In the genomic region with DNA sequence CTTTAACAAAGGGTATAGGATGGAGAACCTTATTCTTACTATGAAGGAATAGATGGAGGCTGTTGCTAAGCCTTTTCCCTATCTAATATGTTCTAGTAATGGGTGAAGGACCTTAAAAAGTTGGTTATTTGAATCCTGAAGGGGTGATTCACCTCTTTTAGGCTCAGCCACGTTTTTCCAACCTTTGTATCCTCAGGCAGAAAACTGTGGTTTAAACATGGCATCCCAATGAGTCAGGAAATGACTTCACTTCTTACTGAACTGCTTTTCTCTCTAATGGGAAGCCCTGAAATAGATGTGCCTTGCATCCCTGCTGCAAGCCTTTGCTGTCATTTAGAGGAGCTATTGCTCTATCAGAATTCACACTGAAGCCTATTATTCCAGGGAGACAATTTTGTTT, we compare ENCODE assay signal across 2 cellular contexts.
TF ChIP-seq lines count a peak whose summit lies in the region.

No MANE protein-coding gene starts in this region.

TF ChIP-seq in SK-N-SH, 30 proteins besides CTCF, POLR2A, EP300 and RAD21 (continued from another document):
- TF ChIP-seq, protein P1, sequence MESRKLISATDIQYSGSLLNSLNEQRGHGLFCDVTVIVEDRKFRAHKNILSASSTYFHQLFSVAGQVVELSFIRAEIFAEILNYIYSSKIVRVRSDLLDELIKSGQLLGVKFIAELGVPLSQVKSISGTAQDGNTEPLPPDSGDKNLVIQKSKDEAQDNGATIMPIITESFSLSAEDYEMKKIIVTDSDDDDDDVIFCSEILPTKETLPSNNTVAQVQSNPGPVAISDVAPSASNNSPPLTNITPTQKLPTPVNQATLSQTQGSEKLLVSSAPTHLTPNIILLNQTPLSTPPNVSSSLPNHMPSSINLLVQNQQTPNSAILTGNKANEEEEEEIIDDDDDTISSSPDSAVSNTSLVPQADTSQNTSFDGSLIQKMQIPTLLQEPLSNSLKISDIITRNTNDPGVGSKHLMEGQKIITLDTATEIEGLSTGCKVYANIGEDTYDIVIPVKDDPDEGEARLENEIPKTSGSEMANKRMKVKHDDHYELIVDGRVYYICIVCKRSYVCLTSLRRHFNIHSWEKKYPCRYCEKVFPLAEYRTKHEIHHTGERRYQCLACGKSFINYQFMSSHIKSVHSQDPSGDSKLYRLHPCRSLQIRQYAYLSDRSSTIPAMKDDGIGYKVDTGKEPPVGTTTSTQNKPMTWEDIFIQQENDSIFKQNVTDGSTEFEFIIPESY (IDR thresholded peaks at IDR 0.05; ENCODE audit: borderline replicate concordance, low read depth): no peak
- TF ChIP-seq GABPA (IDR thresholded peaks at IDR 0.05; ENCODE audit: low read depth): no peak
- TF ChIP-seq, protein P2, sequence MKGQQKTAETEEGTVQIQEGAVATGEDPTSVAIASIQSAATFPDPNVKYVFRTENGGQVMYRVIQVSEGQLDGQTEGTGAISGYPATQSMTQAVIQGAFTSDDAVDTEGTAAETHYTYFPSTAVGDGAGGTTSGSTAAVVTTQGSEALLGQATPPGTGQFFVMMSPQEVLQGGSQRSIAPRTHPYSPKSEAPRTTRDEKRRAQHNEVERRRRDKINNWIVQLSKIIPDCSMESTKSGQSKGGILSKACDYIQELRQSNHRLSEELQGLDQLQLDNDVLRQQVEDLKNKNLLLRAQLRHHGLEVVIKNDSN (IDR thresholded peaks at IDR 0.05; ENCODE audit: borderline replicate concordance, low read depth): no peak
- no peak for TF ChIP-seq ELF1 (IDR thresholded peaks at IDR 0.05)
- no peak for TF ChIP-seq FOXM1 (IDR thresholded peaks at IDR 0.05; ENCODE audit: low read depth)
- TF ChIP-seq SMC3 (IDR thresholded peaks at IDR 0.05; ENCODE audit: low read depth, low read length): no peak
- TF ChIP-seq GATA2 (CRISPR knock-in tag; IDR thresholded peaks at IDR 0.05): no peak
- TF ChIP-seq MXI1 (IDR thresholded peaks at IDR 0.05; ENCODE audit: low read depth, low read length): no peak
- no peak for TF ChIP-seq NRF1 (IDR thresholded peaks at IDR 0.05; ENCODE audit: low read depth, low read length)

TF ChIP-seq in SK-N-SH treated with all-trans-retinoic acid at 6 μM for 48 hours, 23 proteins besides CTCF, POLR2A, EP300 and RAD21 (continued from another document):
- TF ChIP-seq, protein P3, sequence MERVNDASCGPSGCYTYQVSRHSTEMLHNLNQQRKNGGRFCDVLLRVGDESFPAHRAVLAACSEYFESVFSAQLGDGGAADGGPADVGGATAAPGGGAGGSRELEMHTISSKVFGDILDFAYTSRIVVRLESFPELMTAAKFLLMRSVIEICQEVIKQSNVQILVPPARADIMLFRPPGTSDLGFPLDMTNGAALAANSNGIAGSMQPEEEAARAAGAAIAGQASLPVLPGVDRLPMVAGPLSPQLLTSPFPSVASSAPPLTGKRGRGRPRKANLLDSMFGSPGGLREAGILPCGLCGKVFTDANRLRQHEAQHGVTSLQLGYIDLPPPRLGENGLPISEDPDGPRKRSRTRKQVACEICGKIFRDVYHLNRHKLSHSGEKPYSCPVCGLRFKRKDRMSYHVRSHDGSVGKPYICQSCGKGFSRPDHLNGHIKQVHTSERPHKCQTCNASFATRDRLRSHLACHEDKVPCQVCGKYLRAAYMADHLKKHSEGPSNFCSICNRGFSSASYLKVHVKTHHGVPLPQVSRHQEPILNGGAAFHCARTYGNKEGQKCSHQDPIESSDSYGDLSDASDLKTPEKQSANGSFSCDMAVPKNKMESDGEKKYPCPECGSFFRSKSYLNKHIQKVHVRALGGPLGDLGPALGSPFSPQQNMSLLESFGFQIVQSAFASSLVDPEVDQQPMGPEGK (CRISPR knock-in tag; IDR thresholded peaks at IDR 0.05; ENCODE audit: borderline replicate concordance): no peak
- TF ChIP-seq ZC3H10 (CRISPR knock-in tag; IDR thresholded peaks at IDR 0.05) (no peak), TOX (CRISPR knock-in tag; IDR thresholded peaks at IDR 0.05; ENCODE audit: borderline replicate concordance) (no peak), CSDC2 (CRISPR knock-in tag; IDR thresholded peaks at IDR 0.05) (no peak), TCF4 (CRISPR knock-in tag; IDR thresholded peaks at IDR 0.05; ENCODE audit: borderline replicate concordance) (no peak), ZNF70 (CRISPR knock-in tag; IDR thresholded peaks at IDR 0.05) (no peak), ZNF565 (CRISPR knock-in tag; conservative IDR thresholded peaks at IDR 0.05; ENCODE audit: low read depth) (no peak), BACH2 (CRISPR knock-in tag; IDR thresholded peaks at IDR 0.05; ENCODE audit: borderline replicate concordance) (no peak), RARB (CRISPR knock-in tag; IDR thresholded peaks at IDR 0.05) (no peak), PPARA (CRISPR knock-in tag; IDR thresholded peaks at IDR 0.05; ENCODE audit: borderline replicate concordance) (no peak), ARNTL (CRISPR knock-in tag; IDR thresholded peaks at IDR 0.05; ENCODE audit: borderline replicate concordance, low read depth) (no peak), ISL1 (CRISPR knock-in tag; IDR thresholded peaks at IDR 0.05) (no peak), ZFP30 (CRISPR knock-in tag; IDR thresholded peaks at IDR 0.05) (no peak), ZNF8 (CRISPR knock-in tag; IDR thresholded peaks at IDR 0.05) (no peak)
- TF ChIP-seq, protein P4, sequence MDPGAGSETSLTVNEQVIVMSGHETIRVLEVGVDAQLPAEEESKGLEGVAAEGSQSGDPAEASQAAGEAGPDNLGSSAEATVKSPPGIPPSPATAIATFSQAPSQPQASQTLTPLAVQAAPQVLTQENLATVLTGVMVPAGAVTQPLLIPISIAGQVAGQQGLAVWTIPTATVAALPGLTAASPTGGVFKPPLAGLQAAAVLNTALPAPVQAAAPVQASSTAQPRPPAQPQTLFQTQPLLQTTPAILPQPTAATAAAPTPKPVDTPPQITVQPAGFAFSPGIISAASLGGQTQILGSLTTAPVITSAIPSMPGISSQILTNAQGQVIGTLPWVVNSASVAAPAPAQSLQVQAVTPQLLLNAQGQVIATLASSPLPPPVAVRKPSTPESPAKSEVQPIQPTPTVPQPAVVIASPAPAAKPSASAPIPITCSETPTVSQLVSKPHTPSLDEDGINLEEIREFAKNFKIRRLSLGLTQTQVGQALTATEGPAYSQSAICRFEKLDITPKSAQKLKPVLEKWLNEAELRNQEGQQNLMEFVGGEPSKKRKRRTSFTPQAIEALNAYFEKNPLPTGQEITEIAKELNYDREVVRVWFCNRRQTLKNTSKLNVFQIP (CRISPR knock-in tag; IDR thresholded peaks at IDR 0.05; ENCODE audit: borderline replicate concordance, low read depth): no peak
- TF ChIP-seq, protein P5, sequence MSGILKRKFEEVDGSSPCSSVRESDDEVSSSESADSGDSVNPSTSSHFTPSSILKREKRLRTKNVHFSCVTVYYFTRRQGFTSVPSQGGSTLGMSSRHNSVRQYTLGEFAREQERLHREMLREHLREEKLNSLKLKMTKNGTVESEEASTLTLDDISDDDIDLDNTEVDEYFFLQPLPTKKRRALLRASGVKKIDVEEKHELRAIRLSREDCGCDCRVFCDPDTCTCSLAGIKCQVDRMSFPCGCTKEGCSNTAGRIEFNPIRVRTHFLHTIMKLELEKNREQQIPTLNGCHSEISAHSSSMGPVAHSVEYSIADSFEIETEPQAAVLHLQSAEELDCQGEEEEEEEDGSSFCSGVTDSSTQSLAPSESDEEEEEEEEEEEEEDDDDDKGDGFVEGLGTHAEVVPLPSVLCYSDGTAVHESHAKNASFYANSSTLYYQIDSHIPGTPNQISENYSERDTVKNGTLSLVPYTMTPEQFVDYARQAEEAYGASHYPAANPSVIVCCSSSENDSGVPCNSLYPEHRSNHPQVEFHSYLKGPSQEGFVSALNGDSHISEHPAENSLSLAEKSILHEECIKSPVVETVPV (CRISPR knock-in tag; IDR thresholded peaks at IDR 0.05): no peak
